In genomic region chr3:127690823-127691452, GRCh38 we compare ENCODE assay signal across 8 cellular contexts. TPM values are rescaled to one million over a fixed set of nuclear protein-coding genes. Genes with fewer than 3 reads are reported as not detected.
DNase-seq lines count a peak whose midpoint lies in the region; ATAC-seq, FAIRE-seq and TF ChIP-seq lines count a peak whose summit lies in the region.

No MANE protein-coding gene starts in this region.

- TF ChIP-seq CTCF in A549 (IDR thresholded peaks at IDR 0.05) (peak; percentile 46; the same call in 2 of the 3 replicates), GM12874 (IDR thresholded peaks at IDR 0.05; ENCODE audit: insufficient read depth, low read depth, low read length) (peak; percentile 57), OCI-LY3 (IDR thresholded peaks at IDR 0.05; ENCODE audit: low read depth, low read length) (peak; percentile 40), endothelial cell (IDR thresholded peaks at IDR 0.05; ENCODE audit: unreplicated experiment) (peak; percentile 61), nephron progenitor cell (IDR thresholded peaks at IDR 0.05) (peak; percentile 37)

- peak overlapping the region; percentile 72 to 90 for H3K27ac ChIP-seq in A549
- H3K27ac ChIP-seq in OCI-LY3 (ENCODE audit: low read length): no peak overlapping the region

- H3K4me3 Mint-ChIP-seq in endothelial cell (ENCODE audit: unreplicated experiment): no peak overlapping the region
- no peak overlapping the region for H3K4me3 Mint-ChIP-seq in nephron progenitor cell

- no peaks in the 10 kb centered on the region for H3K79me2 ChIP-seq in OCI-LY3 (ENCODE audit: low read length)

- H3K4me1 ChIP-seq in A549 (peaks cover 51% of the 10 kb centered on the region), OCI-LY3 (ENCODE audit: low read length) (no peaks in the 10 kb centered on the region; the same call in 1 of the 2 replicates)

- CTCF ChIA-PET in A549 (lab: Yijun Ruan, JAX): interaction anchor here (0.6 to 12.9 kb wide), 25 partner anchors 8 to 441 kb away, joined by 3 to 111 read pairs (median 4); partner anchors contain the start of genes ABTB1 and MGLL

- POLR2A ChIA-PET in A549 (lab: Yijun Ruan, JAX): no interaction called here

- H3K4me1 Mint-ChIP-seq in endothelial cell (ENCODE audit: unreplicated experiment): no peaks in the 10 kb centered on the region
- peaks cover 28% of the 10 kb centered on the region for H3K4me1 Mint-ChIP-seq in nephron progenitor cell

- no peak overlapping the region for H3K9ac ChIP-seq in OCI-LY3 (ENCODE audit: low read length)

- peaks cover 46% of the 10 kb centered on the region for H3K36me3 ChIP-seq in OCI-LY3 (replicated peaks; ENCODE audit: low read depth, low read length)

- WGBS in A549 (ENCODE audit: missing lambda C conversion rate): 88% methylated on average over 2 of the region's 4 CpGs

- no peak for FAIRE-seq in A549 (lab: Jason Lieb, UNC)

- ATAC-seq in A549: peak; percentile 90 to 96
- no peak for ATAC-seq in GM21786 (IDR thresholded peaks at IDR 0.05; ENCODE audit: unreplicated experiment)

- H3K27ac Mint-ChIP-seq in endothelial cell (ENCODE audit: unreplicated experiment) (no peak overlapping the region), nephron progenitor cell (no peak overlapping the region)

- no peak overlapping the region for H2AFZ ChIP-seq in OCI-LY3 (ENCODE audit: low read depth, low read length)

- no peak overlapping the region for H3K4me3 ChIP-seq in A549
- H3K4me3 ChIP-seq in OCI-LY3 (ENCODE audit: low read length): no peak overlapping the region

- no peak for TF ChIP-seq EP300 in A549 (IDR thresholded peaks at IDR 0.05)

- H4K20me1 ChIP-seq in OCI-LY3 (ENCODE audit: insufficient read depth, low read length): no peaks in the 10 kb centered on the region

- H3K4me2 ChIP-seq in A549 (peak overlapping the region; percentile 57), OCI-LY3 (ENCODE audit: low read length) (no peak overlapping the region)

- no peaks in the 10 kb centered on the region for H3K36me3 Mint-ChIP-seq in endothelial cell (ENCODE audit: low read depth, unreplicated experiment)
- no peaks in the 10 kb centered on the region for H3K36me3 Mint-ChIP-seq in nephron progenitor cell (ENCODE audit: low read depth)

- H3K9me3 ChIP-seq in A549 (no peaks in the 10 kb centered on the region), OCI-LY3 (ENCODE audit: insufficient read depth, low read length) (no peaks in the 10 kb centered on the region)

- no peaks in the 10 kb centered on the region for H3K27me3 ChIP-seq in OCI-LY3 (ENCODE audit: low read depth, low read length)

- DNase-seq in A549 (ENCODE audit: low read depth in 1 of 2, low spot score in 1 of 2) (peak; percentile 7 to 75), endothelial cell (ENCODE audit: low spot score) (peak; percentile 68), nephron progenitor cell (peak; percentile 41), NCI-H2029 (lab: John Stamatoyannopoulos, UW) (no peak)
- no peak for DNase-seq in effector CD4-positive, alpha-beta T cell

- TF ChIP-seq RAD21 in A549 (conservative IDR thresholded peaks at IDR 0.05 in 1 of 2, IDR thresholded peaks at IDR 0.05 in 1 of 2): peak; percentile 65 to 75

- TF ChIP-seq POLR2A in A549 (IDR thresholded peaks at IDR 0.05; ENCODE audit: low read length): no peak

- H3K27me3 Mint-ChIP-seq in endothelial cell (ENCODE audit: unreplicated experiment) (peaks cover 2% of the 10 kb centered on the region), nephron progenitor cell (ENCODE audit: low read depth, poor library complexity) (peaks cover 5% of the 10 kb centered on the region)

- H3K9me3 Mint-ChIP-seq in endothelial cell (ENCODE audit: unreplicated experiment) (no peaks in the 10 kb centered on the region), nephron progenitor cell (no peaks in the 10 kb centered on the region)

TF ChIP-seq in A549, 52 proteins besides CTCF, POLR2A, EP300 and RAD21:
- TF ChIP-seq TFCP2L1 (CRISPR knock-in tag; IDR thresholded peaks at IDR 0.05) (no peak), SREBF2 (IDR thresholded peaks at IDR 0.05) (no peak), MYC (IDR thresholded peaks at IDR 0.05; ENCODE audit: borderline replicate concordance, low read length) (no peak), SMC3 (IDR thresholded peaks at IDR 0.05) (peak; percentile 70)

RNA-seq across cellular contexts. Expression of gene ABTB1, which starts 18.2 kb away (rescaled TPM):
- polyA plus RNA-seq in A549 (2011; rRNA removed) (9.7 and 10.7 TPM in 2 replicates), A549 (2017; fragmentation: RNase III; extraction: RNeasy Plus Mini Kit Qiagen cat#74134 plus additional on column Dnase treatment) (8.1 to 13.2 TPM (median 11.7 TPM) in 3 replicates)
- polyA plus RNA-seq in A549 (2012; cell fraction: cytosol; rRNA removed): 15.1 and 18.9 TPM in 2 replicates
- polyA plus RNA-seq in A549 (2012; cell fraction: nucleus; rRNA removed): 73.1 and 77.2 TPM in 2 replicates
- polyA minus RNA-seq in A549 (2011; rRNA and poly(A)+ RNA removed): 20.7 and 25.8 TPM in 2 replicates
- 8.7 TPM for total RNA-seq in endothelial cell (ENCODE audit: unreplicated experiment)

Comparison
In these comparisons a context has a peak if more than half of its experiments do, and no peak if none do; other contexts are left out.
1. DNase-seq: peak in A549 (2 of 2), endothelial cell (single experiment) and nephron progenitor cell (single experiment); none in NCI-H2029 (single experiment) and effector CD4-positive, alpha-beta T cell (single experiment).
2. Peak in every context shown above with its lines, with median percentiles within 50 percentile points of each other: CTCF ChIP-seq.